Comparison of ENCODE assay signal across 8 cellular contexts in genomic region chr3:88003115-88003755, GRCh38. TPM values are rescaled to one million over a fixed set of nuclear protein-coding genes. Genes with fewer than 3 reads are reported as not detected.
A peak's percentile ranks its signal among the peaks of the same experiment; 100 is the strongest.
DNase-seq lines count a peak whose midpoint lies in the region; ATAC-seq and TF ChIP-seq lines count a peak whose summit lies in the region.

No MANE protein-coding gene starts in this region.

- in situ Hi-C loops in mammary epithelial cell (cut with MboI; ENCODE audit: low sequenced_read_pairs in 2 of 2): no loop called here

- H3K4me2 ChIP-seq in mammary epithelial cell (ENCODE audit: insufficient read depth, low read depth, low read length): no peak overlapping the region

- BruUV-seq in Calu3 (replicated peaks; lab: Mats Ljungman, UMichigan) (no TSS peak), mammary epithelial cell (replicated peaks; lab: Mats Ljungman, UMichigan) (no TSS peak)

- peaks cover 10% of the 10 kb centered on the region for H3K4me1 Mint-ChIP-seq in Calu3 (ENCODE audit: low read depth, unreplicated experiment)
- H3K4me1 Mint-ChIP-seq in activated T-cell treated with anti-CD3 and anti-CD28 coated beads, Interleukin-2, amount 50 U/mL, for 24 hours (ENCODE audit: low read depth): peaks cover 9% of the 10 kb centered on the region

- H3K27me3 Mint-ChIP-seq in Calu3 (ENCODE audit: unreplicated experiment): no peaks in the 10 kb centered on the region
- H3K27me3 Mint-ChIP-seq in activated T-cell treated with anti-CD3 and anti-CD28 coated beads, Interleukin-2, amount 50 U/mL, for 24 hours: peaks cover 10% of the 10 kb centered on the region

- H3K27ac ChIP-seq in mammary epithelial cell (ENCODE audit: insufficient read depth, low read depth, low read length): no peak overlapping the region
- H3K27ac ChIP-seq in right lobe of liver: no peak overlapping the region
- no peak overlapping the region for H3K27ac ChIP-seq in aorta (ENCODE audit: low read depth in 1 of 2, low read length in 2 of 2)

- peak; percentile 62 for TF ChIP-seq CTCF in Calu3 (IDR thresholded peaks at IDR 0.05; ENCODE audit: unreplicated experiment)
- TF ChIP-seq CTCF in mammary epithelial cell (conservative IDR thresholded peaks at IDR 0.05 in 1 of 2, IDR thresholded peaks at IDR 0.05 in 1 of 2; ENCODE audit: extremely low read depth in 1 of 2, insufficient read depth in 1 of 2, low read depth in 1 of 2, low read length in 2 of 2): peak; percentile 69 to 75
- TF ChIP-seq CTCF in right lobe of liver (IDR thresholded peaks at IDR 0.05): peak; percentile 76 to 85 (median 82)

- no peaks in the 10 kb centered on the region for H3K27me3 ChIP-seq in mammary epithelial cell (ENCODE audit: insufficient read depth, low read length)
- no peaks in the 10 kb centered on the region for H3K27me3 ChIP-seq in right lobe of liver
- H3K27me3 ChIP-seq in aorta (ENCODE audit: control insufficient read depth in 1 of 2, insufficient read depth in 2 of 2, low read length in 1 of 2): no peaks in the 10 kb centered on the region

- TF ChIP-seq POLR2A in right lobe of liver (IDR thresholded peaks at IDR 0.05): no peak

- peaks cover 3% of the 10 kb centered on the region for H3K4me1 ChIP-seq in mammary epithelial cell (ENCODE audit: insufficient read depth, low read length)
- H3K4me1 ChIP-seq in right lobe of liver: no peaks in the 10 kb centered on the region
- no peaks in the 10 kb centered on the region for H3K4me1 ChIP-seq in aorta (ENCODE audit: control insufficient read depth in 1 of 2, insufficient read depth in 2 of 2, low read length in 2 of 2)

- H3K9me3 Mint-ChIP-seq in Calu3 (ENCODE audit: low read depth, unreplicated experiment): no peaks in the 10 kb centered on the region
- no peaks in the 10 kb centered on the region for H3K9me3 Mint-ChIP-seq in activated T-cell treated with anti-CD3 and anti-CD28 coated beads, Interleukin-2, amount 50 U/mL, for 24 hours

- H3K79me2 ChIP-seq in mammary epithelial cell (ENCODE audit: insufficient read depth, low read length): no peaks in the 10 kb centered on the region

- H3K4me3 ChIP-seq in mammary epithelial cell (replicated peaks in 1 of 3; ENCODE audit: insufficient read depth in 1 of 3, low read depth in 2 of 3, low read length in 3 of 3): no peak overlapping the region
- no peak overlapping the region for H3K4me3 ChIP-seq in right lobe of liver
- H3K4me3 ChIP-seq in aorta (ENCODE audit: low read length in 2 of 2): no peak overlapping the region

- DNase-seq in Calu3: peak; percentile 50
- DNase-seq in NCI-H2107 treated with DMSO at 0.1 percent for 48 hours (lab: John Stamatoyannopoulos, UW; ENCODE audit: unreplicated experiment): peak; percentile 60
- DNase-seq in mammary epithelial cell: peak; percentile 29
- no peak for DNase-seq in right lobe of liver
- no peak for DNase-seq in activated T-cell treated with anti-CD3 and anti-CD28 coated beads, Interleukin-2, amount 50 U/mL, for 24 hours
- no peak for DNase-seq in aorta

- H3K9ac ChIP-seq in mammary epithelial cell (ENCODE audit: insufficient read depth, low read length): no peak overlapping the region

- H3K36me3 Mint-ChIP-seq in Calu3 (ENCODE audit: insufficient read depth, unreplicated experiment): no peaks in the 10 kb centered on the region
- no peaks in the 10 kb centered on the region for H3K36me3 Mint-ChIP-seq in activated T-cell treated with anti-CD3 and anti-CD28 coated beads, Interleukin-2, amount 50 U/mL, for 24 hours (ENCODE audit: low read depth)

- WGBS in mammary epithelial cell (ENCODE audit: low coverage, missing lambda C conversion rate): 35% methylated on average over 6 of the region's 6 CpGs
- WGBS in right lobe of liver (ENCODE audit: insufficient coverage, low coverage, low lambda C conversion rate, missing lambda C conversion rate): 17% methylated on average over 6 of the region's 6 CpGs
- 52 to 57% methylated on average over 6 of the region's 6 CpGs for WGBS in aorta, 2 donors

- dilution Hi-C loops in mammary epithelial cell (cut with HindIII; ENCODE audit: low sequenced_read_pairs): no loop called here

- no peaks in the 10 kb centered on the region for H4K20me1 ChIP-seq in mammary epithelial cell (ENCODE audit: insufficient read depth, low read length)

- H3K9me3 ChIP-seq in mammary epithelial cell (replicated peaks; ENCODE audit: insufficient read depth, low read length) (no peaks in the 10 kb centered on the region), right lobe of liver (no peaks in the 10 kb centered on the region), aorta (ENCODE audit: control insufficient read depth, low read length) (no peaks in the 10 kb centered on the region)

- CTCF ChIA-PET in Calu3 (lab: Charles Lee): interaction anchor here (0.6 kb wide), 1 partner anchor 977 kb away, joined by 3 read pairs; no protein-coding TSS in a partner anchor
- CTCF ChIA-PET in mammary epithelial cell (lab: Charles Lee; ENCODE audit: low non-redundant PET): interaction anchor here (0.7 kb wide), 1 partner anchor 499 kb away, joined by 4 read pairs; no protein-coding TSS in a partner anchor

- no peak overlapping the region for H3K27ac Mint-ChIP-seq in Calu3 (ENCODE audit: unreplicated experiment)
- H3K27ac Mint-ChIP-seq in activated T-cell treated with anti-CD3 and anti-CD28 coated beads, Interleukin-2, amount 50 U/mL, for 24 hours: no peak overlapping the region

- intact Hi-C loops in Calu3 (cut with micrococcal nuclease; ENCODE audit: unreplicated experiment) (loop anchor here (1.0 to 10.0 kb wide), 8 partner anchors 103 to 1231 kb away; no protein-coding TSS in a partner anchor), mammary epithelial cell (cut with micrococcal nuclease) (loop anchor here (1.0 to 10.0 kb wide), 5 partner anchors 232 to 738 kb away; no protein-coding TSS in a partner anchor), right lobe of liver (cut with DNase I) (no loop called here), aorta (cut with DNase I) (loop anchor here (5.0 to 10.0 kb wide), 2 partner anchors 228 to 706 kb away; no protein-coding TSS in a partner anchor)

- no peak overlapping the region for H3K4me3 Mint-ChIP-seq in Calu3 (ENCODE audit: low read depth, unreplicated experiment)
- no peak overlapping the region for H3K4me3 Mint-ChIP-seq in activated T-cell treated with anti-CD3 and anti-CD28 coated beads, Interleukin-2, amount 50 U/mL, for 24 hours

- H2AFZ ChIP-seq in mammary epithelial cell (ENCODE audit: low read depth, low read length): no peak overlapping the region

- no peaks in the 10 kb centered on the region for H3K36me3 ChIP-seq in mammary epithelial cell (ENCODE audit: insufficient read depth, low read length)
- H3K36me3 ChIP-seq in right lobe of liver: no peaks in the 10 kb centered on the region
- no peaks in the 10 kb centered on the region for H3K36me3 ChIP-seq in aorta (ENCODE audit: control insufficient read depth in 1 of 2, insufficient read depth in 2 of 2, low read length in 1 of 2)

- peak; percentile 44 for ATAC-seq in GM18861 (IDR thresholded peaks at IDR 0.05; ENCODE audit: unreplicated experiment)
- peak; percentile 78 to 89 (median 85) for ATAC-seq in right lobe of liver
- no peak for ATAC-seq in aorta (ENCODE audit: low FRiP score)
- no peak for ATAC-seq in HG03196 (IDR thresholded peaks at IDR 0.05; ENCODE audit: unreplicated experiment)

RNA-seq across cellular contexts. Expression of gene CGGBP1, which starts 55.6 kb away (rescaled TPM):
- total RNA-seq in Calu3 (2022) (70.0 and 76.9 TPM in 2 replicates), mammary epithelial cell (10 to 100 TPM; 43.3 to 61.9 TPM), right lobe of liver (10 to 100 TPM; 22.5 to 34.2 (median 30.7) TPM), aorta (10 to 100 TPM; 65.8 to 73.6 TPM)
- polyA plus RNA-seq in mammary epithelial cell (37.0 TPM), aorta (10 to 100 TPM; 41.3 to 53.2 TPM)
- polyA minus RNA-seq in mammary epithelial cell: 85.4 TPM

RNA-seq across cellular contexts. Expression of gene ZNF654, which starts 55.8 kb away (rescaled TPM):
- total RNA-seq in Calu3 (2022) (12.9 and 14.1 TPM in 2 replicates), mammary epithelial cell (10 to 100 TPM; 18.6 to 20.3 TPM), right lobe of liver (10 to 100 TPM in 1 of 6 experiments, 1 to 10 TPM in 5; 5.4 to 11.7 (median 6.7) TPM), aorta (10 to 100 TPM; 18.0 to 28.3 TPM)
- polyA plus RNA-seq in mammary epithelial cell (3.3 TPM), aorta (1 to 10 TPM; 3.0 to 4.9 TPM)
- 18.3 TPM for polyA minus RNA-seq in mammary epithelial cell

Comparison
In these comparisons a context has a peak if more than half of its experiments do, and no peak if none do; other contexts are left out.
1. DNase-seq: peak in Calu3 (single experiment), NCI-H2107 treated with DMSO at 0.1 percent for 48 hours (single experiment) and mammary epithelial cell (single experiment); none in right lobe of liver (0 of 3), activated T-cell treated with anti-CD3 and anti-CD28 coated beads, Interleukin-2, amount 50 U/mL, for 24 hours (single experiment) and aorta (0 of 2).
2. ATAC-seq: peak in GM18861 (single experiment) and right lobe of liver (4 of 4); none in aorta (single experiment) and HG03196 (single experiment).
3. intact Hi-C loops: an anchor here in Calu3 (1.0 to 10.0 kb wide), mammary epithelial cell (1.0 to 10.0 kb wide) and aorta (5.0 to 10.0 kb wide); none called in right lobe of liver.
4. Peak in every context shown above with its lines, with median percentiles within 50 percentile points of each other: CTCF ChIP-seq.